In genomic region chr22:42079319-42080251, GRCh38 we compare ENCODE assay signal across 8 cellular contexts. TPM values are rescaled to one million over a fixed set of nuclear protein-coding genes. Genes with fewer than 3 reads are reported as not detected.
A peak's percentile ranks its signal among the peaks of the same experiment; 100 is the strongest.
DNase-seq lines count a peak whose midpoint lies in the region; ATAC-seq and TF ChIP-seq lines count a peak whose summit lies in the region.

TSS of gene SMDT1 (plus strand) at chr22:42079700. CDS start at chr22:42079769, 69 bp downstream.

- ATAC-seq in GM21737 (IDR thresholded peaks at IDR 0.05; ENCODE audit: unreplicated experiment) (peak; percentile 79), esophagus mucosa (peak; percentile 92)

- H3K27ac ChIP-seq in KMS-11 (peak within 1 kb of the TSS; percentile 94), Peyer's patch (peak within 1 kb of the TSS; percentile 97 to 99 (median 98)), muscle layer of colon (ENCODE audit: low read depth, low read length) (peak within 1 kb of the TSS; percentile 97)

- H3K9ac ChIP-seq in KMS-11: peak within 1 kb of the TSS; percentile 98
- peak within 1 kb of the TSS; percentile 99 for H3K9ac ChIP-seq in muscle layer of colon (ENCODE audit: low read length)

- H3K4me1 ChIP-seq in KMS-11 (ENCODE audit: low read depth, poor library complexity, severe bottlenecking) (no peaks in the 10 kb centered on the region), Peyer's patch (peaks cover 0 to 26% (median 6%) of the 10 kb centered on the region in 4 donors), muscle layer of colon (ENCODE audit: insufficient read depth, low read length) (peaks cover 25% of the 10 kb centered on the region)

- H3K36me3 ChIP-seq in KMS-11 (ENCODE audit: insufficient read depth) (no peaks in the 10 kb centered on the region; the same call in 1 of the 2 replicates), Peyer's patch (peaks cover 0 to 30% (median 0%) of the 10 kb centered on the region in 3 donors), muscle layer of colon (ENCODE audit: insufficient read depth, low read length) (peaks cover 32% of the 10 kb centered on the region)

- H3K4me3 ChIP-seq in KMS-11 (IDR thresholded peaks at IDR 0.05; ENCODE audit: insufficient read depth, low read depth, low read length) (no peak within 1 kb of the TSS), Peyer's patch (peak within 1 kb of the TSS; percentile 60 to 74 (median 72)), muscle layer of colon (ENCODE audit: low read depth in 1 of 2, low read length in 2 of 2) (peak within 1 kb of the TSS; percentile 68 to 78)

- H4K20me1 ChIP-seq in KMS-11 (ENCODE audit: insufficient read depth): no peaks in the 10 kb centered on the region

- TF ChIP-seq CTCF in KMS-11 (conservative IDR thresholded peaks at IDR 0.05; ENCODE audit: low read depth, low read length) (no peak), Peyer's patch (IDR thresholded peaks at IDR 0.05) (no peak)

- H3K79me2 ChIP-seq in KMS-11 (ENCODE audit: insufficient read depth, low read depth): peaks cover 11% of the 10 kb centered on the region; the same call in 1 of the 2 replicates

- DNase-seq in DMS53 treated with DMSO at 0.1 percent for 48 hours (lab: John Stamatoyannopoulos, UW; ENCODE audit: unreplicated experiment) (peak; percentile 88), Peyer's patch (peak; percentile 99 to 100 (median 100))
- peak; percentile 98 for DNase-seq in activated T-cell treated with anti-CD3 and anti-CD28 coated beads, Interleukin-2, amount 50 U/mL, for 48 hours
- DNase-seq in stimulated activated CD8-positive, alpha-beta memory T cell treated with anti-CD3 and anti-CD28 coated beads, Interleukin-7, amount 100 ng/mL, for 24 hours (ENCODE audit: low read depth): peak; percentile 94

- H3K9me3 ChIP-seq in Peyer's patch (no peaks in the 10 kb centered on the region), muscle layer of colon (ENCODE audit: low read length) (no peaks in the 10 kb centered on the region)

- no peaks in the 10 kb centered on the region for H3K27me3 ChIP-seq in KMS-11 (ENCODE audit: insufficient read depth, low read depth)
- H3K27me3 ChIP-seq in Peyer's patch: no peaks in the 10 kb centered on the region
- H3K27me3 ChIP-seq in muscle layer of colon (ENCODE audit: control insufficient read depth in 1 of 2, insufficient read depth in 2 of 2, low read length in 2 of 2): no peaks in the 10 kb centered on the region

- peak within 1 kb of the TSS; percentile 96 for H2AFZ ChIP-seq in KMS-11 (ENCODE audit: low read depth)

- H3K4me2 ChIP-seq in KMS-11: peak within 1 kb of the TSS; percentile 79

- TF ChIP-seq POLR2A in Peyer's patch (IDR thresholded peaks at IDR 0.05): peak; percentile 90 to 93

RNA-seq across cellular contexts. Expression of gene SMDT1, which starts in this region (rescaled TPM):
- total RNA-seq in Peyer's patch: 10 to 100 TPM in 3 of 4 donors, 1 to 10 TPM in 1; 9.9 to 18.2 (median 17.0) TPM
- total RNA-seq in esophagus mucosa: 86.4 TPM
